ENCODE assay signal across 15 cellular contexts in genomic region chr4:96052827-96053226, GRCh38.
"Had no signal": no experiment of that assay in that cellular context is flagged by ENCODE, and none has a peak within 500 bp of the region (broad histone marks: within the 10 kb centered on the region; RNA-seq: fewer than 3 reads in every experiment).

No MANE protein-coding gene starts in this region.

- DNase-seq: activated CD4-positive, alpha-beta T cell treated with anti-CD3 and anti-CD28 coated beads, Interleukin-2, amount 10 ng/mL, durations not matched to agents 7 days and 5 days; activated CD8-positive, alpha-beta memory T cell treated with anti-CD3 and anti-CD28 coated beads, Interleukin-2, amount 50 U/mL, for 48 hours; activated naive CD4-positive, alpha-beta T cell; activated T-cell treated with anti-CD3 and anti-CD28 coated beads, Interleukin-2, amount 50 U/mL, for 72 hours; aorta; dermis blood vessel endothelial cell; effector memory CD8-positive, alpha-beta T cell; hypothalamus; kidney glomerular epithelial cell; naive B cell; pancreas; stimulated activated CD4-positive, alpha-beta T cell treated with anti-CD3 and anti-CD28 coated beads, Interleukin-2, amount 100 ng/mL, for 48 hours; T-helper 17 cell had no signal

- H3K4me1 ChIP-seq: breast epithelium, pancreas had no signal

- H3K4me3 ChIP-seq: breast epithelium, neural progenitor cell, pancreas had no signal

- H3K27ac ChIP-seq: breast epithelium, neural progenitor cell, pancreas had no signal

- H3K4me2 ChIP-seq: neural progenitor cell had no signal

- H3K9ac ChIP-seq: neural progenitor cell had no signal

- H3K27me3 ChIP-seq: breast epithelium, neural progenitor cell, pancreas had no signal

- H3K36me3 ChIP-seq: breast epithelium, neural progenitor cell, pancreas had no signal

- FAIRE-seq: pancreas had no signal

- H3K9me3 ChIP-seq: breast epithelium, pancreas had no signal

- H2AFZ ChIP-seq: neural progenitor cell had no signal
